ENCODE assay signal across 1 cellular context in genomic region chr17:66255112-66255511, GRCh38.
A peak's percentile ranks its signal among the peaks of the same experiment; 100 is the strongest.
TF ChIP-seq lines count a peak whose summit lies in the region.

No MANE protein-coding gene starts in this region.

TF ChIP-seq in GM12878, 131 proteins besides CTCF, POLR2A, EP300 and RAD21 (continued from another document):
- TF ChIP-seq PKNOX1 (IDR thresholded peaks at IDR 0.05) (no peak), EED (IDR thresholded peaks at IDR 0.05; ENCODE audit: low read depth) (no peak), RAD51 (IDR thresholded peaks at IDR 0.05) (no peak)
- TF ChIP-seq, protein P1, sequence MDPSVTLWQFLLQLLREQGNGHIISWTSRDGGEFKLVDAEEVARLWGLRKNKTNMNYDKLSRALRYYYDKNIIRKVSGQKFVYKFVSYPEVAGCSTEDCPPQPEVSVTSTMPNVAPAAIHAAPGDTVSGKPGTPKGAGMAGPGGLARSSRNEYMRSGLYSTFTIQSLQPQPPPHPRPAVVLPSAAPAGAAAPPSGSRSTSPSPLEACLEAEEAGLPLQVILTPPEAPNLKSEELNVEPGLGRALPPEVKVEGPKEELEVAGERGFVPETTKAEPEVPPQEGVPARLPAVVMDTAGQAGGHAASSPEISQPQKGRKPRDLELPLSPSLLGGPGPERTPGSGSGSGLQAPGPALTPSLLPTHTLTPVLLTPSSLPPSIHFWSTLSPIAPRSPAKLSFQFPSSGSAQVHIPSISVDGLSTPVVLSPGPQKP (IDR thresholded peaks at IDR 0.05; ENCODE audit: low read depth, low read length), result peak; percentile 72
- TF ChIP-seq, protein P2, sequence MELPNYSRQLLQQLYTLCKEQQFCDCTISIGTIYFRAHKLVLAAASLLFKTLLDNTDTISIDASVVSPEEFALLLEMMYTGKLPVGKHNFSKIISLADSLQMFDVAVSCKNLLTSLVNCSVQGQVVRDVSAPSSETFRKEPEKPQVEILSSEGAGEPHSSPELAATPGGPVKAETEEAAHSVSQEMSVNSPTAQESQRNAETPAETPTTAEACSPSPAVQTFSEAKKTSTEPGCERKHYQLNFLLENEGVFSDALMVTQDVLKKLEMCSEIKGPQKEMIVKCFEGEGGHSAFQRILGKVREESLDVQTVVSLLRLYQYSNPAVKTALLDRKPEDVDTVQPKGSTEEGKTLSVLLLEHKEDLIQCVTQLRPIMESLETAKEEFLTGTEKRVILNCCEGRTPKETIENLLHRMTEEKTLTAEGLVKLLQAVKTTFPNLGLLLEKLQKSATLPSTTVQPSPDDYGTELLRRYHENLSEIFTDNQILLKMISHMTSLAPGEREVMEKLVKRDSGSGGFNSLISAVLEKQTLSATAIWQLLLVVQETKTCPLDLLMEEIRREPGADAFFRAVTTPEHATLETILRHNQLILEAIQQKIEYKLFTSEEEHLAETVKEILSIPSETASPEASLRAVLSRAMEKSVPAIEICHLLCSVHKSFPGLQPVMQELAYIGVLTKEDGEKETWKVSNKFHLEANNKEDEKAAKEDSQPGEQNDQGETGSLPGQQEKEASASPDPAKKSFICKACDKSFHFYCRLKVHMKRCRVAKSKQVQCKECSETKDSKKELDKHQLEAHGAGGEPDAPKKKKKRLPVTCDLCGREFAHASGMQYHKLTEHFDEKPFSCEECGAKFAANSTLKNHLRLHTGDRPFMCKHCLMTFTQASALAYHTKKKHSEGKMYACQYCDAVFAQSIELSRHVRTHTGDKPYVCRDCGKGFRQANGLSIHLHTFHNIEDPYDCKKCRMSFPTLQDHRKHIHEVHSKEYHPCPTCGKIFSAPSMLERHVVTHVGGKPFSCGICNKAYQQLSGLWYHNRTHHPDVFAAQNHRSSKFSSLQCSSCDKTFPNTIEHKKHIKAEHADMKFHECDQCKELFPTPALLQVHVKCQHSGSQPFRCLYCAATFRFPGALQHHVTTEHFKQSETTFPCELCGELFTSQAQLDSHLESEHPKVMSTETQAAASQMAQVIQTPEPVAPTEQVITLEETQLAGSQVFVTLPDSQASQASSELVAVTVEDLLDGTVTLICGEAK (IDR thresholded peaks at IDR 0.05; ENCODE audit: borderline replicate concordance), result peak; percentile 87
